In the genomic region with DNA sequence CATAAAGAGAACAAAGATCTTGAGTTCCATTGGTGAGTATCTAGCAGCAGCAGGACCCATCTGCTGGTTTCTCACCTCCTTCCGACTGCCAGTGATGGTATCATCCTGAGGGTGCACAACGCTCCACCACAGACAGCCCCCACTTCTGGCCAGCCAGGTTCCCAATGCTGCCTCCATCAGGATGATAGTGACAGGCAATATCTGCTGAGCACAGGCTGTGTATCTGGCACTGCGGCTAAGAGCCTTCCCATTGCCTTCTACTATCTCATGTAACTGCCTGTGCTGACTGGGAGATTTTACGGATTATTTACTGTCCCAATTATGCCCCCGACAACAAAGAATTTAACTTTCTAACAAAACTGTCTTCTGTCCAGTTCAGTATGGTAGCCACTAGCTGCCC, we compare ENCODE assay signal across 34 cellular contexts.
"Had no signal": no experiment of that assay in that cellular context is flagged by ENCODE, and none has a peak within 500 bp of the region (broad histone marks: within the 10 kb centered on the region; RNA-seq: fewer than 3 reads in every experiment).

No MANE protein-coding gene starts in this region.

- H3K27ac ChIP-seq: body of pancreas, colonic mucosa, epithelial cell of prostate, gastroesophageal sphincter, pancreas, psoas muscle, sigmoid colon, thyroid gland had no signal

- H3K4me3 Mint-ChIP-seq: activated B cell treated with CpG ODN at 0.5 μM for 24 hours; activated CD4-positive, alpha-beta T cell treated with anti-CD3 and anti-CD28 coated beads for 36 hours; activated CD8-positive, alpha-beta memory T cell treated with anti-CD3 and anti-CD28 coated beads, Interleukin-2, amount 10 ng/mL, durations not matched to agents 7 days and 5 days; activated CD8-positive, alpha-beta T cell treated with anti-CD3 and anti-CD28 coated beads, Interleukin-2, amount 10 ng/mL, durations not matched to agents 7 days and 5 days; activated naive CD4-positive, alpha-beta T cell treated with anti-CD3 and anti-CD28 coated beads, Interleukin-2, amount 50 U/mL, for 24 hours; mesothelial cell of epicardium; naive B cell; neural crest cell; stimulated activated memory B cell treated with anti-CD40 and anti-IgM and Interleukin-4, amounts not matched to agents 10 μg/mL and 1 μg/mL and 100 μg/mL, for 72 hours; stimulated activated naive CD8-positive, alpha-beta T cell treated with anti-CD3 and anti-CD28 coated beads, Interleukin-15, amount 100 ng/mL, for 72 hours; T-helper 2 cell treated with Interferon-gamma antibody and Interleukin-4, amounts not matched to agents 5 μg/mL and 100 μg/mL, for 36 hours had no signal

- DNase-seq: activated B cell treated with CpG ODN at 0.5 μM for 24 hours; activated CD4-positive, alpha-beta T cell treated with anti-CD3 and anti-CD28 coated beads for 36 hours; activated CD8-positive, alpha-beta memory T cell treated with anti-CD3 and anti-CD28 coated beads, Interleukin-2, amount 10 ng/mL, durations not matched to agents 7 days and 5 days; activated CD8-positive, alpha-beta T cell treated with anti-CD3 and anti-CD28 coated beads, Interleukin-2, amount 10 ng/mL, durations not matched to agents 7 days and 5 days; activated T-cell treated with anti-CD3 and anti-CD28 coated beads, Interleukin-2, amount 50 U/mL, for 48 hours; anterior cingulate cortex; body of pancreas; cerebellar nuclear complex; colonic mucosa; effector CD8-positive, alpha-beta T cell; hippocampal formation; left cardiac atrium; left ventricle myocardium superior; naive B cell; nucleus accumbens; pancreas; psoas muscle; sigmoid colon; small intestine; stimulated activated CD4-positive, alpha-beta T cell treated with anti-CD3 and anti-CD28 coated beads, Interleukin-1b, Interleukin-23, amount 100 ng/mL, for 48 hours; stimulated activated CD4-positive, alpha-beta T cell treated with anti-CD3 and anti-CD28 coated beads, Interleukin-4, amount 100 ng/mL, for 4 hours; stimulated activated CD8-positive, alpha-beta memory T cell treated with anti-CD3 and anti-CD28 coated beads, Interleukin-4, amount 100 ng/mL, for 48 hours; stimulated activated naive CD8-positive, alpha-beta T cell treated with anti-CD3 and anti-CD28 coated beads, Interleukin-15, amount 100 ng/mL, for 72 hours; substantia nigra; T-helper 1 cell; thyroid gland had no signal

- H3K27me3 ChIP-seq: body of pancreas, colonic mucosa, gastroesophageal sphincter, pancreas, sigmoid colon, thyroid gland had no signal

- H3K27me3 Mint-ChIP-seq: activated B cell treated with CpG ODN at 0.5 μM for 24 hours; activated CD4-positive, alpha-beta T cell treated with anti-CD3 and anti-CD28 coated beads for 36 hours; activated CD8-positive, alpha-beta memory T cell treated with anti-CD3 and anti-CD28 coated beads, Interleukin-2, amount 10 ng/mL, durations not matched to agents 7 days and 5 days; activated naive CD4-positive, alpha-beta T cell treated with anti-CD3 and anti-CD28 coated beads, Interleukin-2, amount 50 U/mL, for 24 hours; naive B cell; stimulated activated memory B cell treated with anti-CD40 and anti-IgM and Interleukin-4, amounts not matched to agents 10 μg/mL and 1 μg/mL and 100 μg/mL, for 72 hours; stimulated activated naive CD8-positive, alpha-beta T cell treated with anti-CD3 and anti-CD28 coated beads, Interleukin-15, amount 100 ng/mL, for 72 hours had no signal

- H3K36me3 Mint-ChIP-seq: mesothelial cell of epicardium had no signal

- ATAC-seq: activated CD4-positive, alpha-beta T cell treated with anti-CD3 and anti-CD28 coated beads for 36 hours; activated CD8-positive, alpha-beta memory T cell treated with anti-CD3 and anti-CD28 coated beads, Interleukin-2, amount 10 ng/mL, durations not matched to agents 7 days and 5 days; activated CD8-positive, alpha-beta T cell treated with anti-CD3 and anti-CD28 coated beads, Interleukin-2, amount 10 ng/mL, durations not matched to agents 7 days and 5 days; body of pancreas; gastroesophageal sphincter; left cardiac atrium; left ventricle myocardium superior; pancreas; psoas muscle; stimulated activated memory B cell treated with anti-CD40 and anti-IgM and Interleukin-4, amounts not matched to agents 10 μg/mL and 1 μg/mL and 100 μg/mL, for 72 hours; stimulated activated naive CD8-positive, alpha-beta T cell treated with anti-CD3 and anti-CD28 coated beads, Interleukin-15, amount 100 ng/mL, for 72 hours had no signal

- H3K36me3 ChIP-seq: colonic mucosa, gastroesophageal sphincter, pancreas, sigmoid colon had no signal

- H3K9me3 Mint-ChIP-seq: activated B cell treated with CpG ODN at 0.5 μM for 24 hours; activated naive CD4-positive, alpha-beta T cell treated with anti-CD3 and anti-CD28 coated beads, Interleukin-2, amount 50 U/mL, for 24 hours; activated T-helper 2 cell treated with anti-CD3 and anti-CD28 coated beads, Interferon-gamma antibody, Interleukin-2, Interleukin-4, amounts not matched to agents 10 μg/mL and 5 μg/mL and 100 μg/mL, durations not matched to agents 14 hours and 24 hours and 36 hours; naive B cell; neural crest cell; stimulated activated memory B cell treated with anti-CD40 and anti-IgM and Interleukin-4, amounts not matched to agents 10 μg/mL and 1 μg/mL and 100 μg/mL, for 72 hours; stimulated activated naive CD8-positive, alpha-beta T cell treated with anti-CD3 and anti-CD28 coated beads, Interleukin-15, amount 100 ng/mL, for 72 hours; T-helper 2 cell treated with Interferon-gamma antibody and Interleukin-4, amounts not matched to agents 5 μg/mL and 100 μg/mL, for 36 hours had no signal

- H3K4me1 ChIP-seq: body of pancreas, colonic mucosa, gastroesophageal sphincter, pancreas, psoas muscle, sigmoid colon had no signal

- H3K9me3 ChIP-seq: body of pancreas, colonic mucosa, gastroesophageal sphincter, pancreas, psoas muscle, sigmoid colon, thyroid gland had no signal

- H3K4me3 ChIP-seq: body of pancreas, colonic mucosa, gastroesophageal sphincter, pancreas, psoas muscle, sigmoid colon, thyroid gland had no signal

- H3K27ac Mint-ChIP-seq: activated B cell treated with CpG ODN at 0.5 μM for 24 hours; activated CD4-positive, alpha-beta T cell treated with anti-CD3 and anti-CD28 coated beads for 36 hours; activated CD8-positive, alpha-beta memory T cell treated with anti-CD3 and anti-CD28 coated beads, Interleukin-2, amount 10 ng/mL, durations not matched to agents 7 days and 5 days; activated CD8-positive, alpha-beta T cell treated with anti-CD3 and anti-CD28 coated beads, Interleukin-2, amount 10 ng/mL, durations not matched to agents 7 days and 5 days; activated T-helper 2 cell treated with anti-CD3 and anti-CD28 coated beads, Interferon-gamma antibody, Interleukin-2, Interleukin-4, amounts not matched to agents 10 μg/mL and 5 μg/mL and 100 μg/mL, durations not matched to agents 14 hours and 24 hours and 36 hours; mesothelial cell of epicardium; stimulated activated memory B cell treated with anti-CD40 and anti-IgM and Interleukin-4, amounts not matched to agents 10 μg/mL and 1 μg/mL and 100 μg/mL, for 72 hours; stimulated activated naive CD8-positive, alpha-beta T cell treated with anti-CD3 and anti-CD28 coated beads, Interleukin-15, amount 100 ng/mL, for 72 hours; T-helper 2 cell treated with Interferon-gamma antibody and Interleukin-4, amounts not matched to agents 5 μg/mL and 100 μg/mL, for 36 hours had no signal
